In the genomic region with DNA sequence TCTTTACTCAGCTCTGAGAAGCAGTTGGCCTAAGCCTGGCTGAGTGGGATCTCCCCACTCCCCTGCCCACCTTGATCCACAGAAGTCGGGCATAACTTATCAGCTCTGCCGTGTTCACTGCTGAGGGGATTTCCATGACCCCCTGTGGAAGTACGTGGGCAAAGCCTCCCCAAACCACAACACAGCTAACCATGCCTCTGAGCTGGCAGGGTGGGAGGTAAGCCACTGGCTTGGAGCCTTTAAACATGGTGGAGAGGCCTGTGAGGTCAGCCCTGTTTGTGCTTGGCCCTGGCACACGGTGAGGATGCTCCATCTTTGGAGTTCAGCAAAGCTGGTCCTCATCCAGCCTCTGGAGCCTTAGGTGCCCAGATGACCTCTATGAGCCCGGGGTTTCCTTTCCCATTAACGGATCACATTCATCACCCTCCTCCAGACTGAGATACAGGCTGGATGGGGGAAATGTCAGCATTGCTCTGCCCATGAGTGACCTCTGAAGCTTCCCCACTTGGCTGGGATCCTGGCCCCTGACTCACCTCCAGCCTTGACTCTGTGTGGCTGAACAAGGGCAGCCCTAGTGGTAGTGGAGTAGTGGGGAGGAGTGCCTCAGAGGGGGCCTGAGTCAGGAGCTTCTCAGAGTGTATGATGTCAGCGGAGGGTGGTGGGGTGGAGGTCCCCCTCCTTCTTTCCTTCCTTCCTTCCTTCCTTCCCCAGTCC, we compare ENCODE assay signal across 11 cellular contexts. TPM values are rescaled to one million over a fixed set of nuclear protein-coding genes. Genes with fewer than 3 reads are reported as not detected.
DNase-seq lines count a peak whose midpoint lies in the region; ATAC-seq and TF ChIP-seq lines count a peak whose summit lies in the region.
"Had no signal": no experiment of that assay in that cellular context is flagged by ENCODE, and none has a peak within 500 bp of the region (broad histone marks: within the 10 kb centered on the region; RNA-seq: fewer than 3 reads in every experiment).

No MANE protein-coding gene starts in this region.

- H3K36me3 Mint-ChIP-seq in activated CD4-positive, alpha-beta T cell treated with anti-CD3 and anti-CD28 coated beads for 36 hours (ENCODE audit: low read depth): no peaks in the 10 kb centered on the region
- H3K36me3 Mint-ChIP-seq in activated T-helper 1 cell treated with anti-CD3 and anti-CD28 coated beads, Interleukin-12 subunit alpha, Interleukin-12 subunit beta, Interleukin-2, Interleukin-4 antibody, amounts not matched to agents 30 ng/mL and 10 ng/mL and 1 ng/mL, durations not matched to agents 14 hours and 24 hours and 36 hours (ENCODE audit: low read depth): no peaks in the 10 kb centered on the region

- peak overlapping the region; percentile 88 for H3K27ac ChIP-seq in hepatocyte
- H3K27ac ChIP-seq: PC-9 had no signal

- no peak overlapping the region for H3K4me3 ChIP-seq in hepatocyte
- H3K4me3 ChIP-seq: PC-9 had no signal

- peak; percentile 37 for DNase-seq in activated CD4-positive, alpha-beta T cell treated with anti-CD3 and anti-CD28 coated beads for 36 hours
- no peak for DNase-seq in activated CD4-positive, alpha-beta T cell treated with anti-CD3 and anti-CD28 coated beads for 4 hours
- DNase-seq in activated T-helper 1 cell treated with anti-CD3 and anti-CD28 coated beads, Interleukin-12 subunit alpha, Interleukin-12 subunit beta, Interleukin-2, Interleukin-4 antibody, amounts not matched to agents 30 ng/mL and 10 ng/mL and 1 ng/mL, durations not matched to agents 14 hours and 24 hours and 36 hours (ENCODE audit: low spot score): no peak
- DNase-seq in hepatocyte (ENCODE audit: low spot score) (no peak), NCI-H774 (lab: John Stamatoyannopoulos, UW) (no peak), Ammon's horn (ENCODE audit: low spot score) (no peak)
- DNase-seq in stimulated activated naive CD8-positive, alpha-beta T cell treated with anti-CD3 and anti-CD28 coated beads, Interleukin-15, Interleukin-2, amounts not matched to agents 100 U/mL and 50 U/mL, for 24 hours: peak; percentile 64
- no peak for DNase-seq in activated CD4-positive, alpha-beta T cell treated with anti-CD3 and anti-CD28 coated beads, Interleukin-2, amount 50 U/mL, for 4 hours
- DNase-seq: 8988T; effector CD8-positive, alpha-beta T cell had no signal

- no peaks in the 10 kb centered on the region for H4K20me1 ChIP-seq in hepatocyte (ENCODE audit: insufficient read depth, poor library complexity, severe bottlenecking)

- no peak overlapping the region for H3K27ac Mint-ChIP-seq in activated CD4-positive, alpha-beta T cell treated with anti-CD3 and anti-CD28 coated beads for 36 hours
- H3K27ac Mint-ChIP-seq in activated T-helper 1 cell treated with anti-CD3 and anti-CD28 coated beads, Interleukin-12 subunit alpha, Interleukin-12 subunit beta, Interleukin-2, Interleukin-4 antibody, amounts not matched to agents 30 ng/mL and 10 ng/mL and 1 ng/mL, durations not matched to agents 14 hours and 24 hours and 36 hours: peak overlapping the region; percentile 83

- no peaks in the 10 kb centered on the region for H3K27me3 ChIP-seq in hepatocyte

- peak; percentile 57 for ATAC-seq in activated CD4-positive, alpha-beta T cell treated with anti-CD3 and anti-CD28 coated beads for 36 hours
- ATAC-seq in stimulated activated naive CD8-positive, alpha-beta T cell treated with anti-CD3 and anti-CD28 coated beads, Interleukin-15, Interleukin-2, amounts not matched to agents 100 U/mL and 50 U/mL, for 24 hours: peak; percentile 75

- 73% methylated on average over 7 of the region's 7 CpGs for WGBS in hepatocyte (ENCODE audit: low lambda C conversion rate, missing lambda C conversion rate)

- no peak overlapping the region for H3K4me3 Mint-ChIP-seq in activated CD4-positive, alpha-beta T cell treated with anti-CD3 and anti-CD28 coated beads for 36 hours
- no peak overlapping the region for H3K4me3 Mint-ChIP-seq in activated T-helper 1 cell treated with anti-CD3 and anti-CD28 coated beads, Interleukin-12 subunit alpha, Interleukin-12 subunit beta, Interleukin-2, Interleukin-4 antibody, amounts not matched to agents 30 ng/mL and 10 ng/mL and 1 ng/mL, durations not matched to agents 14 hours and 24 hours and 36 hours

- no peaks in the 10 kb centered on the region for H3K9me3 Mint-ChIP-seq in activated CD4-positive, alpha-beta T cell treated with anti-CD3 and anti-CD28 coated beads for 36 hours (ENCODE audit: low read depth)
- no peaks in the 10 kb centered on the region for H3K9me3 Mint-ChIP-seq in activated T-helper 1 cell treated with anti-CD3 and anti-CD28 coated beads, Interleukin-12 subunit alpha, Interleukin-12 subunit beta, Interleukin-2, Interleukin-4 antibody, amounts not matched to agents 30 ng/mL and 10 ng/mL and 1 ng/mL, durations not matched to agents 14 hours and 24 hours and 36 hours

- H3K4me2 ChIP-seq in hepatocyte: no peak overlapping the region
- H3K4me2 ChIP-seq: PC-9 had no signal

- no peaks in the 10 kb centered on the region for H3K36me3 ChIP-seq in hepatocyte (replicated peaks; ENCODE audit: insufficient read depth, low read depth)

- no peaks in the 10 kb centered on the region for H3K27me3 Mint-ChIP-seq in activated CD4-positive, alpha-beta T cell treated with anti-CD3 and anti-CD28 coated beads for 36 hours
- H3K27me3 Mint-ChIP-seq in activated T-helper 1 cell treated with anti-CD3 and anti-CD28 coated beads, Interleukin-12 subunit alpha, Interleukin-12 subunit beta, Interleukin-2, Interleukin-4 antibody, amounts not matched to agents 30 ng/mL and 10 ng/mL and 1 ng/mL, durations not matched to agents 14 hours and 24 hours and 36 hours (ENCODE audit: insufficient read depth): peaks cover 2% of the 10 kb centered on the region

- no peaks in the 10 kb centered on the region for H3K79me2 ChIP-seq in hepatocyte

- H3K4me1 Mint-ChIP-seq in activated CD4-positive, alpha-beta T cell treated with anti-CD3 and anti-CD28 coated beads for 36 hours: peaks cover 27% of the 10 kb centered on the region
- peaks cover 39% of the 10 kb centered on the region for H3K4me1 Mint-ChIP-seq in activated T-helper 1 cell treated with anti-CD3 and anti-CD28 coated beads, Interleukin-12 subunit alpha, Interleukin-12 subunit beta, Interleukin-2, Interleukin-4 antibody, amounts not matched to agents 30 ng/mL and 10 ng/mL and 1 ng/mL, durations not matched to agents 14 hours and 24 hours and 36 hours (ENCODE audit: low read depth)

- TF ChIP-seq CTCF in hepatocyte (IDR thresholded peaks at IDR 0.05; ENCODE audit: poor library complexity): no peak

- no peak overlapping the region for H2AFZ ChIP-seq in hepatocyte
- H2AFZ ChIP-seq: PC-9 had no signal

- peaks cover 35% of the 10 kb centered on the region for H3K4me1 ChIP-seq in hepatocyte (ENCODE audit: insufficient read depth)

- H3K9me3 ChIP-seq in hepatocyte (ENCODE audit: low read depth): no peaks in the 10 kb centered on the region

- CTCF ChIA-PET in activated CD4-positive, alpha-beta T cell treated with anti-CD3 and anti-CD28 coated beads for 36 hours (lab: Charles Lee): interaction anchor here (0.6 to 1.8 kb wide), 5 partner anchors 9 to 1135 kb away, joined by 3 to 7 read pairs (median 4); no protein-coding TSS in a partner anchor

- intact Hi-C loops in activated CD4-positive, alpha-beta T cell treated with anti-CD3 and anti-CD28 coated beads for 36 hours (cut with DNase I, micrococcal nuclease): no loop called here
- intact Hi-C loops in activated T-helper 1 cell treated with anti-CD3 and anti-CD28 coated beads, Interleukin-12 subunit alpha, Interleukin-12 subunit beta, Interleukin-2, Interleukin-4 antibody, amounts not matched to agents 30 ng/mL and 10 ng/mL and 1 ng/mL, durations not matched to agents 14 hours and 24 hours and 36 hours (cut with micrococcal nuclease): no loop called here

- POLR2A ChIA-PET in activated CD4-positive, alpha-beta T cell treated with anti-CD3 and anti-CD28 coated beads for 36 hours (lab: Charles Lee): interaction anchor here (1.0 kb wide), 1 partner anchor 30 kb away, joined by 3 read pairs; a partner anchor contains a TSS

- no peaks in the 10 kb centered on the region for H3K9me2 ChIP-seq in hepatocyte (replicated peaks; ENCODE audit: insufficient read depth)

RNA-seq across cellular contexts. Expression of a gene that starts 6.2 kb away (rescaled TPM):
- total RNA-seq in activated CD4-positive, alpha-beta T cell treated with anti-CD3 and anti-CD28 coated beads for 36 hours: under 1 TPM; 0.21 to 0.23 TPM
- 1.4 and 2.0 TPM in 2 replicates for total RNA-seq in activated T-helper 1 cell treated with anti-CD3 and anti-CD28 coated beads, Interleukin-12 subunit alpha, Interleukin-12 subunit beta, Interleukin-2, Interleukin-4 antibody, amounts not matched to agents 30 ng/mL and 10 ng/mL and 1 ng/mL, durations not matched to agents 14 hours and 24 hours and 36 hours
- 7.3 and 16.4 TPM in 2 replicates for total RNA-seq in hepatocyte
- 102 and 125 TPM in 2 replicates for polyA plus RNA-seq in hepatocyte

RNA-seq across cellular contexts. Expression of a gene that starts 30.5 kb away (rescaled TPM):
- 1 to 10 TPM in 1 of 2 experiments, under 1 TPM in 1; 0.66 to 1.1 TPM for total RNA-seq in activated CD4-positive, alpha-beta T cell treated with anti-CD3 and anti-CD28 coated beads for 36 hours
- 1.6 and 2.6 TPM in 2 replicates for total RNA-seq in activated T-helper 1 cell treated with anti-CD3 and anti-CD28 coated beads, Interleukin-12 subunit alpha, Interleukin-12 subunit beta, Interleukin-2, Interleukin-4 antibody, amounts not matched to agents 30 ng/mL and 10 ng/mL and 1 ng/mL, durations not matched to agents 14 hours and 24 hours and 36 hours
- total RNA-seq in hepatocyte: 1.4 and 2.5 TPM in 2 replicates
- 3.3 and 4.9 TPM in 2 replicates for polyA plus RNA-seq in hepatocyte

RNA-seq across cellular contexts. Expression of a gene that starts 36.1 kb away (rescaled TPM):
- 1 to 10 TPM; 6.1 to 8.9 TPM for total RNA-seq in activated CD4-positive, alpha-beta T cell treated with anti-CD3 and anti-CD28 coated beads for 36 hours
- 48.7 and 49.4 TPM in 2 replicates for total RNA-seq in activated T-helper 1 cell treated with anti-CD3 and anti-CD28 coated beads, Interleukin-12 subunit alpha, Interleukin-12 subunit beta, Interleukin-2, Interleukin-4 antibody, amounts not matched to agents 30 ng/mL and 10 ng/mL and 1 ng/mL, durations not matched to agents 14 hours and 24 hours and 36 hours
- total RNA-seq in hepatocyte: 139 and 140 TPM in 2 replicates
- polyA plus RNA-seq in hepatocyte: 217 and 246 TPM in 2 replicates

Comparison
In these comparisons a context has a peak if more than half of its experiments do, and no peak if none do; other contexts are left out.
1. DNase-seq: peak in activated CD4-positive, alpha-beta T cell treated with anti-CD3 and anti-CD28 coated beads for 36 hours (single experiment) and stimulated activated naive CD8-positive, alpha-beta T cell treated with anti-CD3 and anti-CD28 coated beads, Interleukin-15, Interleukin-2, amounts not matched to agents 100 U/mL and 50 U/mL, for 24 hours (single experiment); none in activated CD4-positive, alpha-beta T cell treated with anti-CD3 and anti-CD28 coated beads for 4 hours (0 of 2), activated T-helper 1 cell treated with anti-CD3 and anti-CD28 coated beads, Interleukin-12 subunit alpha, Interleukin-12 subunit beta, Interleukin-2, Interleukin-4 antibody, amounts not matched to agents 30 ng/mL and 10 ng/mL and 1 ng/mL, durations not matched to agents 14 hours and 24 hours and 36 hours (single experiment), hepatocyte (single experiment), NCI-H774 (single experiment), Ammon's horn (single experiment) and activated CD4-positive, alpha-beta T cell treated with anti-CD3 and anti-CD28 coated beads, Interleukin-2, amount 50 U/mL, for 4 hours (0 of 2).